In the genomic region with DNA sequence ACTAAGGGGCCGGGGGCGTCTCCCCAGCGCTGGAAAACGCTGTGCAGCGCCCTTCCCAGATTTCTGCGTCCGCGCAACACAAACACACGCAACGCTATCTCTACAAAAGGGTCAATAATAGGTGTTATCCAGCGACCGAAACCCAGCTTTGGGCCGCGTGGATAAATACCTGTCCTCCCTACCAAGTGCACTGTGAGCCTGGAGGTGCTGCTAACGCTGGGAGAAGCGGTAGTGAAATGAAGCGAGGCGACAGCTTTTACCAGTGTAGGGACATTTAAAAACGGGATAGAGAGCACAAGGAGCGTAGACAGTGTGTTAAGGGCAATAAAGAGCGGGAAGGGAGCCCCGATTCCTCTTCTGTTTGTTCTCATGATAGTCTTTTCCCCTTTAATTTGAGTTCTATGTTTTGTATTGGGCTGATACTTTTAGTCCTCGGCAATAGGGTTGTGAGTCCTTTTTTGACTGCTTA, we compare ENCODE assay signal across 8 cellular contexts. TPM values are rescaled to one million over a fixed set of nuclear protein-coding genes. Genes with fewer than 3 reads are reported as not detected.
DNase-seq lines count a peak whose midpoint lies in the region; ATAC-seq and TF ChIP-seq lines count a peak whose summit lies in the region.

No MANE protein-coding gene starts in this region.

- ATAC-seq in GM18868 (IDR thresholded peaks at IDR 0.05; ENCODE audit: unreplicated experiment) (peak; percentile 10), HG03064 (IDR thresholded peaks at IDR 0.05; ENCODE audit: low read depth, unreplicated experiment) (peak; percentile 18)
- ATAC-seq in naive thymus-derived CD8-positive, alpha-beta T cell = peak; percentile 25 to 33

- H3K4me1 Mint-ChIP-seq in naive thymus-derived CD8-positive, alpha-beta T cell = peaks cover 10 to 22% (median 17%) of the 10 kb centered on the region in 4 donors

- peaks cover 0 to 10% (median 0%) of the 10 kb centered on the region in 5 donors for H3K27me3 Mint-ChIP-seq in naive thymus-derived CD8-positive, alpha-beta T cell

- DNase-seq in RPMI8226 = peak; percentile 47
- DNase-seq in epithelial cell of proximal tubule (ENCODE audit: low read depth) = no peak
- no peak for DNase-seq in naive thymus-derived CD8-positive, alpha-beta T cell
- no peak for DNase-seq in NCI-H1436 (lab: John Stamatoyannopoulos, UW)
- no peak for DNase-seq in GM10266 (ENCODE audit: extremely low spot score)

- H3K9me3 Mint-ChIP-seq in naive thymus-derived CD8-positive, alpha-beta T cell = no peaks in the 10 kb centered on the region

- H3K36me3 Mint-ChIP-seq in naive thymus-derived CD8-positive, alpha-beta T cell = no peaks in the 10 kb centered on the region

- POLR2A ChIA-PET in naive thymus-derived CD8-positive, alpha-beta T cell (lab: Charles Lee) = interaction anchor here (0.8 kb wide), 1 partner anchor 243 kb away, joined by 3 read pairs; no protein-coding TSS in a partner anchor

- peak overlapping the region; percentile 78 for H3K27ac ChIP-seq in C4-2B

- TF ChIP-seq CTCF in C4-2B (conservative IDR thresholded peaks at IDR 0.05) = no peak
- no peak for TF ChIP-seq CTCF in epithelial cell of proximal tubule (conservative IDR thresholded peaks at IDR 0.05; ENCODE audit: low read depth, low read length)
- no peak for TF ChIP-seq CTCF in GM10266 (IDR thresholded peaks at IDR 0.05; ENCODE audit: control insufficient read depth, insufficient read depth, low read depth, missing control alignments)

- H3K27ac Mint-ChIP-seq in naive thymus-derived CD8-positive, alpha-beta T cell = peak overlapping the region; percentile 49 to 91 (median 76)

- peak overlapping the region; percentile 70 for H3K4me3 ChIP-seq in epithelial cell of proximal tubule (ENCODE audit: low read depth, low read length)

- H3K4me3 Mint-ChIP-seq in naive thymus-derived CD8-positive, alpha-beta T cell = peak overlapping the region; percentile 82 to 95 (median 92)

RNA-seq across cellular contexts. Expression of gene DEPDC1B, which starts 0.4 kb away (rescaled TPM):
- total RNA-seq in epithelial cell of proximal tubule = 21.4 and 38.6 TPM in 2 replicates
- not detected for total RNA-seq in naive thymus-derived CD8-positive, alpha-beta T cell
- under 1 TPM in 2 of 3 donors, not detected in 1; 0.09 to 0.37 TPM for polyA plus RNA-seq in naive thymus-derived CD8-positive, alpha-beta T cell

Comparison
In these comparisons a context has a peak if more than half of its experiments do, and no peak if none do; other contexts are left out.
1. RNA of gene DEPDC1B, which starts 0.4 kb away (total RNA-seq): 21.4 to 38.6 TPM in epithelial cell of proximal tubule; not detected in naive thymus-derived CD8-positive, alpha-beta T cell; every median in the first group is over 10 times any median in the second.
2. Peak in every context shown above with its lines, with median percentiles within 50 percentile points of each other: ATAC-seq.